30 cellular contexts compared by ENCODE assay signal in genomic region chr10:120414946-120415345, GRCh38. TPM values are rescaled to one million over a fixed set of nuclear protein-coding genes. Genes with fewer than 3 reads are reported as not detected.
"Had no signal": no experiment of that assay in that cellular context is flagged by ENCODE, and none has a peak within 500 bp of the region (broad histone marks: within the 10 kb centered on the region; RNA-seq: fewer than 3 reads in every experiment).

No MANE protein-coding gene starts in this region.

- H3K4me1 ChIP-seq: Peyer's patch had no signal

- H3K4me2 ChIP-seq: KMS-11 had no signal

- ATAC-seq: activated T-helper 17 cell treated with anti-CD3 and anti-CD28 coated beads, Interleukin-2, amount 50 U/mL, for 72 hours; T-cell had no signal

- H3K27me3 ChIP-seq: MG63, Peyer's patch had no signal

- H3K9ac ChIP-seq: KMS-11 had no signal

- H3K36me3 ChIP-seq: MG63, Peyer's patch had no signal

- H3K9me3 ChIP-seq: MG63, Peyer's patch had no signal

- DNase-seq: activated CD4-positive, alpha-beta memory T cell treated with anti-CD3 and anti-CD28 coated beads, Interleukin-2, amount 10 ng/mL, durations not matched to agents 7 days and 5 days; activated CD4-positive, alpha-beta T cell treated with anti-CD3 and anti-CD28 coated beads, Interleukin-2, amount 50 U/mL, for 1 hour; activated CD4-positive, CD25-positive, alpha-beta regulatory T cell; activated gamma-delta T cell; activated naive CD4-positive, alpha-beta T cell treated with anti-CD3 and anti-CD28 coated beads for 36 hours; activated T-cell treated with anti-CD3 and anti-CD28 coated beads for 4 hours; activated T-cell treated with anti-CD3 and anti-CD28 coated beads, Interleukin-2, amount 50 U/mL, for 48 hours; anterior cingulate cortex; central memory CD4-positive, alpha-beta T cell; MG63; MV-4-11; NCI-H1092 treated with DMSO at 0.1 percent for 48 hours; NCI-H1417 treated with DMSO at 0.1 percent for 48 hours; NCI-H1694; NCI-H2029; NCI-H2107; NCI-H2171 treated with DMSO at 0.1 percent for 48 hours; NCI-H510A treated with DMSO at 0.1 percent for 48 hours; NCI-H69; NK-92 treated with Interleukin-12 subunit alpha and Interleukin-12 subunit beta, amount 100 ng/mL, for 24 hours; Peyer's patch; SHP77; T-cell; T-helper 2 cell; T1000 had no signal

- H3K4me3 ChIP-seq: MG63, Peyer's patch had no signal

- H3K27ac ChIP-seq: KMS-11, Peyer's patch, VCaP had no signal

RNA-seq across cellular contexts. Expression of gene PLPP4, which starts 42.1 kb away (rescaled TPM):
- total RNA-seq: activated CD4-positive, alpha-beta memory T cell treated with anti-CD3 and anti-CD28 coated beads, Interleukin-2, amount 10 ng/mL, durations not matched to agents 7 days and 5 days; activated CD8-positive, alpha-beta memory T cell treated with anti-CD3 and anti-CD28 coated beads for 36 hours; activated naive CD4-positive, alpha-beta T cell treated with anti-CD3 and anti-CD28 coated beads for 36 hours; activated T-helper 17 cell treated with anti-CD3 and anti-CD28 coated beads, Interleukin-2, amount 50 U/mL, for 72 hours; T-cell had no signal
- polyA plus RNA-seq: adipose tissue had no signal
